Comparison of ENCODE assay signal across 8 cellular contexts in genomic region chr12:107760817-107761501, GRCh38. TPM values are rescaled to one million over a fixed set of nuclear protein-coding genes. Genes with fewer than 3 reads are reported as not detected.
DNase-seq lines count a peak whose midpoint lies in the region; ATAC-seq lines count a peak whose summit lies in the region.

PRDM4 (minus strand) TSS chr12:107761137; CDS start chr12:107760515, 622 bp downstream.

- under 1% methylated on average over 75 of the region's 83 CpGs for WGBS in mesenchymal stem cell

- H2AFZ ChIP-seq in mesenchymal stem cell (ENCODE audit: low read depth, low read length), result peak within 1 kb of the TSS; percentile 77

- peak within 1 kb of the TSS; percentile 80 for H4K91ac ChIP-seq in mesenchymal stem cell (ENCODE audit: low read length)

- peak within 1 kb of the TSS; percentile 44 to 95 for H3K14ac ChIP-seq in mesenchymal stem cell (ENCODE audit: low read length in 2 of 2)

- H3K4ac ChIP-seq in mesenchymal stem cell (ENCODE audit: low read depth in 1 of 2, low read length in 2 of 2), result peak within 1 kb of the TSS; percentile 75 to 97

- peak within 1 kb of the TSS; percentile 53 for H2AK5ac ChIP-seq in mesenchymal stem cell (ENCODE audit: low read length, severe bottlenecking)

- H3K27ac ChIP-seq in mesenchymal stem cell (ENCODE audit: low read length, poor library complexity, severe bottlenecking), result peak within 1 kb of the TSS; percentile 79

- H3K23ac ChIP-seq in mesenchymal stem cell (ENCODE audit: low read length in 2 of 2), result peak within 1 kb of the TSS in 1 of 2 experiments; percentile 24

- peaks cover 7 to 31% of the 10 kb centered on the region in 2 experiments for H3K36me3 ChIP-seq in mesenchymal stem cell (ENCODE audit: control insufficient read depth in 1 of 2, insufficient read depth in 2 of 2, low read depth in 1 of 2, low read length in 2 of 2)

- peaks cover 9% of the 10 kb centered on the region for H3K4me1 ChIP-seq in mesenchymal stem cell (ENCODE audit: control insufficient read depth, insufficient read depth, low read depth, low read length)

- H4K8ac ChIP-seq in mesenchymal stem cell (ENCODE audit: low read length), result peak within 1 kb of the TSS; percentile 82

- no peaks in the 10 kb centered on the region for H3K9me3 ChIP-seq in mesenchymal stem cell (ENCODE audit: control insufficient read depth, low read length)

- H3K9ac ChIP-seq in mesenchymal stem cell (ENCODE audit: low read length), result peak within 1 kb of the TSS; percentile 99

- peak within 1 kb of the TSS; percentile 89 to 91 for H3K27ac Mint-ChIP-seq in effector memory CD8-positive, alpha-beta T cell

- H3K4me1 Mint-ChIP-seq in effector memory CD8-positive, alpha-beta T cell (ENCODE audit: low read depth in 2 of 2), result peaks cover 20 to 25% of the 10 kb centered on the region in 2 donors

- peak within 1 kb of the TSS; percentile 89 to 92 for H3K18ac ChIP-seq in mesenchymal stem cell (ENCODE audit: low read depth in 1 of 2, low read length in 2 of 2)

- peak; percentile 95 for DNase-seq in COR-L47 (lab: John Stamatoyannopoulos, UW)
- peak; percentile 91 for DNase-seq in HT1080 (ENCODE audit: low read depth)
- DNase-seq in NOMO-1 (lab: John Stamatoyannopoulos, UW; ENCODE audit: unreplicated experiment in 2 of 2), result peak; percentile 89 to 97
- peak; percentile 74 to 78 for DNase-seq in activated CD8-positive, alpha-beta memory T cell treated with anti-CD3 and anti-CD28 coated beads for 4 hours (ENCODE audit: low read depth in 2 of 2)
- peak; percentile 86 to 90 (median 87) for DNase-seq in effector memory CD8-positive, alpha-beta T cell
- DNase-seq in mesenchymal stem cell, result peak; percentile 94
- DNase-seq in stimulated activated CD8-positive, alpha-beta memory T cell treated with anti-CD3 and anti-CD28 coated beads, Interleukin-12 subunit alpha, Interleukin-12 subunit beta, amount 100 ng/mL, for 4 hours (ENCODE audit: low read depth), result peak; percentile 85

- H3K79me1 ChIP-seq in mesenchymal stem cell (replicated peaks; ENCODE audit: low read length, poor library complexity, severe bottlenecking), result peaks cover 5% of the 10 kb centered on the region

- H2BK12ac ChIP-seq in mesenchymal stem cell (ENCODE audit: low read length in 2 of 2), result peak within 1 kb of the TSS in 1 of 2 experiments; percentile 31

- H3K4me3 ChIP-seq in mesenchymal stem cell (ENCODE audit: insufficient read depth in 1 of 2, low read depth in 1 of 2, low read length in 2 of 2), result peak within 1 kb of the TSS; percentile 91 to 99

- H3K36me3 Mint-ChIP-seq in effector memory CD8-positive, alpha-beta T cell (ENCODE audit: insufficient read depth), result peaks cover 42% of the 10 kb centered on the region

- no peaks in the 10 kb centered on the region for H3K27me3 Mint-ChIP-seq in effector memory CD8-positive, alpha-beta T cell

- peak within 1 kb of the TSS; percentile 89 for H2BK15ac ChIP-seq in mesenchymal stem cell (ENCODE audit: low read depth, poor library complexity, severe bottlenecking)

- peak within 1 kb of the TSS; percentile 89 for H2BK120ac ChIP-seq in mesenchymal stem cell (ENCODE audit: low read depth, low read length)

- ATAC-seq in GM21360 (IDR thresholded peaks at IDR 0.05; ENCODE audit: unreplicated experiment), result peak; percentile 90
- ATAC-seq in effector memory CD8-positive, alpha-beta T cell (replicated peaks), result peak; percentile 93

- H3K9me3 Mint-ChIP-seq in effector memory CD8-positive, alpha-beta T cell, result no peaks in the 10 kb centered on the region

- H3K4me3 Mint-ChIP-seq in effector memory CD8-positive, alpha-beta T cell, result peak within 1 kb of the TSS; percentile 84 to 89

- H3K4me2 ChIP-seq in mesenchymal stem cell (ENCODE audit: low read length, poor library complexity, severe bottlenecking), result peak within 1 kb of the TSS; percentile 98

- H2BK5ac ChIP-seq in mesenchymal stem cell (ENCODE audit: low read depth, low read length, poor library complexity, severe bottlenecking), result peak within 1 kb of the TSS; percentile 81

- no peaks in the 10 kb centered on the region for H3K27me3 ChIP-seq in mesenchymal stem cell (ENCODE audit: control insufficient read depth in 1 of 2, insufficient read depth in 1 of 2, low read length in 2 of 2)

RNA-seq across cellular contexts. Expression of gene PRDM4, which starts in this region (rescaled TPM):
- total RNA-seq in HT1080 (2014; rRNA removed; shearing (Covaris generic)), result 30.9 and 45.4 TPM in 2 replicates
- polyA plus RNA-seq in HT1080 (2015; cell fraction: cytosol; rRNA removed), result 21.3 and 27.0 TPM in 2 replicates
- polyA plus RNA-seq in HT1080 (2015; cell fraction: nucleus; rRNA removed), result 20.4 and 25.3 TPM in 2 replicates
- polyA plus RNA-seq in mesenchymal stem cell (2013, experiment 1 of 2), result 25.1 TPM
- polyA plus RNA-seq in mesenchymal stem cell (2013, experiment 2 of 2), result 24.5 TPM

Comparison
In these comparisons a context has a peak if more than half of its experiments do, and no peak if none do; other contexts are left out.
1. Peak in every context shown above with its lines: DNase-seq, ATAC-seq, H3K4me3 ChIP-seq and H3K27ac ChIP-seq.